ENCODE assay signal across 8 cellular contexts in the genomic region with DNA sequence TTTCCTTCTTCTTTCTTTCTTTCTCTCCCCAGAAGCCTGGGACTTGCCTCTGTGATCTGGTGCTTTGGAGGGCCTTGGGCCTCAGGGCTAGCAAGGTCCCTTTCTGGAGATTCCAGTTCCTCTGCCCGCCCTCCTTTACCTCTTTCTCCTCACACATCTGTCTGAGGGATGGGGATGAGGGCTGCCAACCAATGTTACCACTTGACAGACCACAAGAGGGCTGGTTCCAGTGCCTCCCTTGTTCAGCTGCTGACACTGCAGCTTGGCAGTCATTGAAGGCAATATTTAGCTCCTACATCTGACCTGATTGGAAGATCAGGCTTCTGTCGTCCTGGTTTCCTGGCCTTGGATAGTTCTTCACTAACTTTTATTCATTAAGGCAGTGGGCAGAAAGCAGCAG. TPM values are rescaled to one million over a fixed set of nuclear protein-coding genes. Genes with fewer than 3 reads are reported as not detected.
DNase-seq lines count a peak whose midpoint lies in the region; ATAC-seq, FAIRE-seq and TF ChIP-seq lines count a peak whose summit lies in the region.

No MANE protein-coding gene starts in this region.

- H3K4me3 Mint-ChIP-seq in chondrocyte (ENCODE audit: unreplicated experiment) (no peak overlapping the region), progenitor cell of endocrine pancreas (ENCODE audit: low read depth) (no peak overlapping the region)
- H3K4me3 Mint-ChIP-seq in activated T-cell treated with anti-CD3 and anti-CD28 coated beads, Interleukin-2, amount 50 U/mL, for 24 hours, result no peak overlapping the region

- ATAC-seq in A549, result peak; percentile 55 to 72; a peak in 5 of 6 replicates
- ATAC-seq in left colon, result no peak

- H3K27ac Mint-ChIP-seq in chondrocyte (ENCODE audit: unreplicated experiment) (no peak overlapping the region), progenitor cell of endocrine pancreas (no peak overlapping the region)
- no peak overlapping the region for H3K27ac Mint-ChIP-seq in activated T-cell treated with anti-CD3 and anti-CD28 coated beads, Interleukin-2, amount 50 U/mL, for 24 hours

- no peaks in the 10 kb centered on the region for H3F3A ChIP-seq in OCI-LY1 (ENCODE audit: insufficient read depth, low read length)

- H3K9me3 Mint-ChIP-seq in chondrocyte (ENCODE audit: low read depth), result no peaks in the 10 kb centered on the region
- no peaks in the 10 kb centered on the region for H3K9me3 Mint-ChIP-seq in progenitor cell of endocrine pancreas (ENCODE audit: low read depth)
- H3K9me3 Mint-ChIP-seq in activated T-cell treated with anti-CD3 and anti-CD28 coated beads, Interleukin-2, amount 50 U/mL, for 24 hours, result no peaks in the 10 kb centered on the region

- H3K27ac ChIP-seq in A549, result no peak overlapping the region
- H3K27ac ChIP-seq in OCI-LY1 (ENCODE audit: low read depth, low read length, poor library complexity, severe bottlenecking), result no peak overlapping the region

- H3K9me2 ChIP-seq in OCI-LY1 (ENCODE audit: low read depth, low read length), result no peaks in the 10 kb centered on the region

- POLR2A ChIA-PET in A549 (lab: Yijun Ruan, JAX), result no interaction called here

- TF ChIP-seq CTCF in A549 (IDR thresholded peaks at IDR 0.05), result no peak; the same call in 2 of the 3 replicates
- TF ChIP-seq CTCF in OCI-LY1 (IDR thresholded peaks at IDR 0.05; ENCODE audit: low read length), result peak; percentile 42; the same call in 1 of the 2 replicates
- TF ChIP-seq CTCF in chondrocyte (IDR thresholded peaks at IDR 0.05), result peak; percentile 47
- peak; percentile 12 for TF ChIP-seq CTCF in progenitor cell of endocrine pancreas (IDR thresholded peaks at IDR 0.05; ENCODE audit: unreplicated experiment)

- H3K4me1 Mint-ChIP-seq in chondrocyte (ENCODE audit: low read depth) (peaks cover 11% of the 10 kb centered on the region), progenitor cell of endocrine pancreas (ENCODE audit: low read depth) (peaks cover 11% of the 10 kb centered on the region)
- peaks cover 22% of the 10 kb centered on the region for H3K4me1 Mint-ChIP-seq in activated T-cell treated with anti-CD3 and anti-CD28 coated beads, Interleukin-2, amount 50 U/mL, for 24 hours (ENCODE audit: low read depth)

- H3K4me2 ChIP-seq in A549 (no peak overlapping the region), OCI-LY1 (ENCODE audit: low read length) (no peak overlapping the region)

- WGBS in A549 (ENCODE audit: missing lambda C conversion rate), result 16% methylated on average over 2 of the region's 2 CpGs

- peak in 1 of 2 experiments; percentile 23; a peak in 1 of 5 replicates for TF ChIP-seq RAD21 in A549 (conservative IDR thresholded peaks at IDR 0.05 in 1 of 2, IDR thresholded peaks at IDR 0.05 in 1 of 2)

- no peaks in the 10 kb centered on the region for H4K20me1 ChIP-seq in OCI-LY1 (ENCODE audit: insufficient read depth, low read length)

- TF ChIP-seq EP300 in A549 (IDR thresholded peaks at IDR 0.05), result no peak

- no peaks in the 10 kb centered on the region for H3K27me3 Mint-ChIP-seq in chondrocyte (ENCODE audit: low read depth)
- no peaks in the 10 kb centered on the region for H3K27me3 Mint-ChIP-seq in progenitor cell of endocrine pancreas
- H3K27me3 Mint-ChIP-seq in activated T-cell treated with anti-CD3 and anti-CD28 coated beads, Interleukin-2, amount 50 U/mL, for 24 hours, result no peaks in the 10 kb centered on the region

- TF ChIP-seq POLR2A in A549 (IDR thresholded peaks at IDR 0.05; ENCODE audit: low read length), result no peak

- CTCF ChIA-PET in A549 (lab: Yijun Ruan, JAX), result interaction anchor here (0.7 to 2.6 kb wide), 11 partner anchors 10 to 484 kb away, joined by 3 to 11 read pairs (median 4); no protein-coding TSS in a partner anchor

- H3K36me3 ChIP-seq in OCI-LY1 (ENCODE audit: insufficient read depth, low read length), result no peaks in the 10 kb centered on the region

- H3K4me1 ChIP-seq in A549, result peaks cover 5% of the 10 kb centered on the region; the same call in 2 of the 3 replicates
- H3K4me1 ChIP-seq in OCI-LY1 (ENCODE audit: insufficient read depth, low read length, severe bottlenecking), result peaks cover 9% of the 10 kb centered on the region

- intact Hi-C loops in left colon (cut with DNase I, micrococcal nuclease), result no loop called here

- no peaks in the 10 kb centered on the region for H3K27me3 ChIP-seq in OCI-LY1 (ENCODE audit: insufficient read depth, low read length)

- no peak overlapping the region for H2AFZ ChIP-seq in OCI-LY1 (ENCODE audit: low read length)

- no peak for FAIRE-seq in A549 (lab: Jason Lieb, UNC)

- peak; percentile 66 to 70 for DNase-seq in A549 (ENCODE audit: low read depth in 1 of 2, low spot score in 1 of 2)
- peak; percentile 25 for DNase-seq in G401 (ENCODE audit: low spot score)
- no peak for DNase-seq in chondrocyte (ENCODE audit: low spot score)
- no peak for DNase-seq in progenitor cell of endocrine pancreas (ENCODE audit: low spot score, unreplicated experiment)
- DNase-seq in left colon, result no peak
- DNase-seq in activated T-cell treated with anti-CD3 and anti-CD28 coated beads, Interleukin-2, amount 50 U/mL, for 24 hours, result no peak
- DNase-seq in NCI-H345 (lab: John Stamatoyannopoulos, UW), result no peak

- H3K36me3 Mint-ChIP-seq in chondrocyte (ENCODE audit: low read depth) (no peaks in the 10 kb centered on the region), progenitor cell of endocrine pancreas (ENCODE audit: insufficient read depth) (no peaks in the 10 kb centered on the region)
- peaks cover 5% of the 10 kb centered on the region for H3K36me3 Mint-ChIP-seq in activated T-cell treated with anti-CD3 and anti-CD28 coated beads, Interleukin-2, amount 50 U/mL, for 24 hours (ENCODE audit: low read depth)

- no peak overlapping the region for H3K9ac ChIP-seq in OCI-LY1 (ENCODE audit: low read length)

- H3K79me2 ChIP-seq in OCI-LY1 (ENCODE audit: insufficient read depth, low read length), result peaks cover 5% of the 10 kb centered on the region

- H3K9me3 ChIP-seq in A549 (no peaks in the 10 kb centered on the region), OCI-LY1 (ENCODE audit: low read length) (no peaks in the 10 kb centered on the region)

- in situ Hi-C loops in G401 (cut with HindIII; ENCODE audit: low sequenced_read_pairs), result no loop called here

- H3K4me3 ChIP-seq in A549 (no peak overlapping the region), OCI-LY1 (ENCODE audit: low read depth, low read length, poor library complexity, severe bottlenecking) (no peak overlapping the region)

TF ChIP-seq in A549, 52 proteins besides CTCF, POLR2A, EP300 and RAD21:
- peak; percentile 72 for TF ChIP-seq MAFK (IDR thresholded peaks at IDR 0.05; ENCODE audit: partially characterized antibody)
- TF ChIP-seq MYC (IDR thresholded peaks at IDR 0.05; ENCODE audit: borderline replicate concordance, low read length), result no peak

RNA-seq across cellular contexts. Expression of a gene that starts 3.6 kb away (rescaled TPM):
- polyA plus RNA-seq in A549 (2011; rRNA removed) (13.1 and 14.8 TPM in 2 replicates), A549 (2017; fragmentation: RNase III; extraction: RNeasy Plus Mini Kit Qiagen cat#74134 plus additional on column Dnase treatment) (5.5 to 5.7 TPM (median 5.5 TPM) in 3 replicates)
- 2.8 and 3.4 TPM in 2 replicates for polyA plus RNA-seq in A549 (2012; cell fraction: cytosol; rRNA removed)
- polyA plus RNA-seq in A549 (2012; cell fraction: nucleus; rRNA removed), result 5.2 and 15.5 TPM in 2 replicates
- 39.4 and 46.5 TPM in 2 replicates for polyA minus RNA-seq in A549 (2011; rRNA and poly(A)+ RNA removed)
- 10.2 and 20.2 TPM in 2 replicates for total RNA-seq in G401 (2014; rRNA removed; shearing (Covaris generic))
- total RNA-seq in chondrocyte (45.0 to 59.3 TPM (median 48.0 TPM) in 3 replicates), progenitor cell of endocrine pancreas (49.3 and 52.7 TPM in 2 replicates), left colon (10 to 100 TPM; 52.4 to 53.2 TPM)

RNA-seq across cellular contexts. Expression of a gene that starts 49.0 kb away (rescaled TPM):
- polyA plus RNA-seq in A549 (2011; rRNA removed) (480 and 556 TPM in 2 replicates), A549 (2017; fragmentation: RNase III; extraction: RNeasy Plus Mini Kit Qiagen cat#74134 plus additional on column Dnase treatment) (410 to 432 TPM (median 416 TPM) in 3 replicates)
- polyA plus RNA-seq in A549 (2012; cell fraction: cytosol; rRNA removed), result 819 and 950 TPM in 2 replicates
- 522 and 661 TPM in 2 replicates for polyA plus RNA-seq in A549 (2012; cell fraction: nucleus; rRNA removed)
- polyA minus RNA-seq in A549 (2011; rRNA and poly(A)+ RNA removed), result 595 and 645 TPM in 2 replicates
- total RNA-seq in G401 (2014; rRNA removed; shearing (Covaris generic)), result 268 and 273 TPM in 2 replicates
- total RNA-seq in chondrocyte (108 to 129 TPM (median 114 TPM) in 3 replicates), progenitor cell of endocrine pancreas (168 and 169 TPM in 2 replicates), left colon (100 to 1,000 TPM; 213 to 244 TPM)

Comparison
In these comparisons a context has a peak if more than half of its experiments do, and no peak if none do; other contexts are left out.
1. DNase-seq: peak in A549 (2 of 2) and G401 (single experiment); none in chondrocyte (single experiment), progenitor cell of endocrine pancreas (single experiment), left colon (0 of 2), activated T-cell treated with anti-CD3 and anti-CD28 coated beads, Interleukin-2, amount 50 U/mL, for 24 hours (single experiment) and NCI-H345 (single experiment).